Comparison of ENCODE assay signal across 33 cellular contexts in the genomic region with DNA sequence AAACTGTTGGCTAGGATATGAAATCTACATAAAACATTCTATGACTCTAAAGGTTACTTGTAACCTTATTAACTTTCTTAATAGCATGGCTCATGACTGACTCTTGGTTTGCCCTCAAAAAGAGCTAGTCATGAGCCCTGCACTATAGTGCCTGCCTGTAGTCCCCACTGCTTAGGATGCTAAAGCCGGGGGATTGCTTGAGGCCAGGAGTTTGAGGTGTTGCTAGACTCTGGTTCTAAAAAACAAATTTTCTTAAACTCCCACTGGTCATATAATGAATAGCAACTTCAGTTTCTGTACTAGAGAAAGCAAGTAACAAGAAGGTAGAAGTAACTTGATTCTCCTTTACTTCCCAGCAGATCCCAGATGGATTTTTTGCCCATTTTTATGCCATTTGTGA. TPM values are rescaled to one million over a fixed set of nuclear protein-coding genes. Genes with fewer than 3 reads are reported as not detected.
"Had no signal": no experiment of that assay in that cellular context is flagged by ENCODE, and none has a peak within 500 bp of the region (broad histone marks: within the 10 kb centered on the region; RNA-seq: fewer than 3 reads in every experiment).

No MANE protein-coding gene starts in this region.

- H3K4me1 Mint-ChIP-seq: activated CD4-positive, alpha-beta T cell treated with anti-CD3 and anti-CD28 coated beads, Interleukin-2, amount 10 ng/mL, durations not matched to agents 24 days and 14 days; activated naive CD4-positive, alpha-beta T cell treated with anti-CD3 and anti-CD28 coated beads, Interleukin-2, amount 50 U/mL, for 24 hours; activated naive CD8-positive, alpha-beta T cell treated with anti-CD3 and anti-CD28 coated beads, Interleukin-2, amount 10 ng/mL, durations not matched to agents 7 days and 5 days; central memory CD8-positive, alpha-beta T cell had no signal

- H3K9me3 ChIP-seq: ascending aorta, SJSA1, SK-N-SH had no signal

- H3K9me2 ChIP-seq: SK-N-SH had no signal

- H3K27ac ChIP-seq: ascending aorta, cardiac muscle cell, SJSA1 had no signal

- H3K9me3 Mint-ChIP-seq: activated CD4-positive, alpha-beta T cell treated with anti-CD3 and anti-CD28 coated beads, Interleukin-2, amount 10 ng/mL, durations not matched to agents 24 days and 14 days; activated naive CD4-positive, alpha-beta T cell treated with anti-CD3 and anti-CD28 coated beads, Interleukin-2, amount 50 U/mL, for 24 hours; activated naive CD8-positive, alpha-beta T cell treated with anti-CD3 and anti-CD28 coated beads, Interleukin-2, amount 10 ng/mL, durations not matched to agents 7 days and 5 days; activated T-cell treated with anti-CD3 and anti-CD28 coated beads, Interleukin-2, amount 50 U/mL, for 24 hours; activated T-helper 2 cell treated with anti-CD3 and anti-CD28 coated beads, Interferon-gamma antibody, Interleukin-2, Interleukin-4, amounts not matched to agents 10 μg/mL and 5 μg/mL and 100 μg/mL, durations not matched to agents 14 hours and 24 hours and 36 hours; central memory CD8-positive, alpha-beta T cell; T-helper 1 cell treated with Interleukin-12 subunit alpha and Interleukin-12 subunit beta and Interleukin-4 antibody, amounts not matched to agents 30 μg/mL and 1 μg/mL, for 36 hours; T-helper 2 cell treated with Interferon-gamma antibody and Interleukin-4, amounts not matched to agents 5 μg/mL and 100 μg/mL, for 36 hours had no signal

- DNase-seq: activated CD4-positive, alpha-beta T cell treated with anti-CD3 and anti-CD28 coated beads, Interleukin-2, amount 10 ng/mL, durations not matched to agents 24 days and 14 days; activated CD4-positive, alpha-beta T cell treated with anti-CD3 and anti-CD28 coated beads, Interleukin-2, amount 50 U/mL, for 48 hours; activated CD8-positive, alpha-beta T cell treated with anti-CD3 and anti-CD28 coated beads, Interleukin-2, amount 10 ng/mL, durations not matched to agents 7 days and 5 days; activated gamma-delta T cell; activated naive CD4-positive, alpha-beta T cell treated with Interleukin-2 at 50 U/mL for 16 hours; activated naive CD8-positive, alpha-beta T cell treated with anti-CD3 and anti-CD28 coated beads, Interleukin-2, amount 10 ng/mL, durations not matched to agents 7 days and 5 days; activated T-cell treated with anti-CD3 and anti-CD28 coated beads, Interleukin-2, amount 50 U/mL, for 24 hours; amygdala; NCI-H1092 treated with DMSO at 0.1 percent for 48 hours; NCI-H1417; NCI-H146; NCI-H187; NCI-H2029 treated with DMSO at 0.1 percent for 48 hours; NCI-H2107; NCI-H2171; NCI-H510A; NCI-H526; NCI-H748 treated with DMSO at 0.1 percent for 48 hours; NK-92 treated with Interleukin-12 subunit alpha and Interleukin-12 subunit beta, amount 100 ng/mL, for 24 hours; RPMI8226; SHP77 treated with DMSO at 0.1 percent for 48 hours; SK-N-SH had no signal

- H3K9ac ChIP-seq: SK-N-SH had no signal

- H3K27me3 ChIP-seq: ascending aorta, cardiac muscle cell, SJSA1 had no signal

- FAIRE-seq: TTC549 had no signal

- H3K27ac Mint-ChIP-seq: activated CD4-positive, alpha-beta T cell treated with anti-CD3 and anti-CD28 coated beads, Interleukin-2, amount 10 ng/mL, durations not matched to agents 24 days and 14 days; activated CD8-positive, alpha-beta T cell treated with anti-CD3 and anti-CD28 coated beads, Interleukin-2, amount 10 ng/mL, durations not matched to agents 7 days and 5 days; activated naive CD4-positive, alpha-beta T cell treated with anti-CD3 and anti-CD28 coated beads, Interleukin-2, amount 50 U/mL, for 24 hours; activated naive CD8-positive, alpha-beta T cell treated with anti-CD3 and anti-CD28 coated beads, Interleukin-2, amount 10 ng/mL, durations not matched to agents 7 days and 5 days; activated T-cell treated with anti-CD3 and anti-CD28 coated beads, Interleukin-2, amount 50 U/mL, for 24 hours; activated T-helper 2 cell treated with anti-CD3 and anti-CD28 coated beads, Interferon-gamma antibody, Interleukin-2, Interleukin-4, amounts not matched to agents 10 μg/mL and 5 μg/mL and 100 μg/mL, durations not matched to agents 14 hours and 24 hours and 36 hours; T-helper 1 cell treated with Interleukin-12 subunit alpha and Interleukin-12 subunit beta and Interleukin-4 antibody, amounts not matched to agents 30 μg/mL and 1 μg/mL, for 36 hours; T-helper 2 cell treated with Interferon-gamma antibody and Interleukin-4, amounts not matched to agents 5 μg/mL and 100 μg/mL, for 36 hours had no signal

- ATAC-seq: activated CD8-positive, alpha-beta T cell treated with anti-CD3 and anti-CD28 coated beads, Interleukin-2, amount 10 ng/mL, durations not matched to agents 7 days and 5 days; Panc1 had no signal

- H3K4me3 Mint-ChIP-seq: activated CD4-positive, alpha-beta T cell treated with anti-CD3 and anti-CD28 coated beads, Interleukin-2, amount 10 ng/mL, durations not matched to agents 24 days and 14 days; activated CD8-positive, alpha-beta T cell treated with anti-CD3 and anti-CD28 coated beads, Interleukin-2, amount 10 ng/mL, durations not matched to agents 7 days and 5 days; activated naive CD4-positive, alpha-beta T cell treated with anti-CD3 and anti-CD28 coated beads, Interleukin-2, amount 50 U/mL, for 24 hours; activated naive CD8-positive, alpha-beta T cell treated with anti-CD3 and anti-CD28 coated beads, Interleukin-2, amount 10 ng/mL, durations not matched to agents 7 days and 5 days; activated T-cell treated with anti-CD3 and anti-CD28 coated beads, Interleukin-2, amount 50 U/mL, for 24 hours; central memory CD8-positive, alpha-beta T cell; T-helper 1 cell treated with Interleukin-12 subunit alpha and Interleukin-12 subunit beta and Interleukin-4 antibody, amounts not matched to agents 30 μg/mL and 1 μg/mL, for 36 hours; T-helper 2 cell treated with Interferon-gamma antibody and Interleukin-4, amounts not matched to agents 5 μg/mL and 100 μg/mL, for 36 hours had no signal

- H3K4me2 ChIP-seq: SK-N-SH had no signal

- H3K4me1 ChIP-seq: ascending aorta had no signal

- H3K4me3 ChIP-seq: ascending aorta, cardiac muscle cell, SJSA1 had no signal

- H3K27me3 Mint-ChIP-seq: activated CD4-positive, alpha-beta T cell treated with anti-CD3 and anti-CD28 coated beads, Interleukin-2, amount 10 ng/mL, durations not matched to agents 24 days and 14 days; activated naive CD4-positive, alpha-beta T cell treated with anti-CD3 and anti-CD28 coated beads, Interleukin-2, amount 50 U/mL, for 24 hours; activated naive CD8-positive, alpha-beta T cell treated with anti-CD3 and anti-CD28 coated beads, Interleukin-2, amount 10 ng/mL, durations not matched to agents 7 days and 5 days; activated T-cell treated with anti-CD3 and anti-CD28 coated beads, Interleukin-2, amount 50 U/mL, for 24 hours; central memory CD8-positive, alpha-beta T cell had no signal

RNA-seq across cellular contexts. Expression of gene NEXN, which starts 15.8 kb away (rescaled TPM):
- total RNA-seq: OCI-LY7 had no signal
